8 cellular contexts compared by ENCODE assay signal in genomic region chr2:15561574-15562344, GRCh38. TPM values are rescaled to one million over a fixed set of nuclear protein-coding genes. Genes with fewer than 3 reads are reported as not detected.
DNase-seq lines count a peak whose midpoint lies in the region; ATAC-seq and TF ChIP-seq lines count a peak whose summit lies in the region.

No MANE protein-coding gene starts in this region.

- H3K4me3 ChIP-seq in fibroblast of villous mesenchyme (ENCODE audit: low read depth, low read length) (peak overlapping the region; percentile 99), vagina (peak overlapping the region; percentile 59 to 97)

- H3K27ac ChIP-seq in vagina: peak overlapping the region; percentile 48

- TF ChIP-seq CTCF in fibroblast of villous mesenchyme (IDR thresholded peaks at IDR 0.05; ENCODE audit: insufficient read depth, low read depth, low read length) (no peak), neural crest cell (conservative IDR thresholded peaks at IDR 0.05) (no peak), vagina (IDR thresholded peaks at IDR 0.05) (no peak)

- H3K27me3 ChIP-seq in vagina: no peaks in the 10 kb centered on the region

- intact Hi-C loops in vagina (cut with DNase I): no loop called here

- peaks cover 32% of the 10 kb centered on the region for H3K4me1 Mint-ChIP-seq in activated T-cell treated with anti-CD3 and anti-CD28 coated beads, Interleukin-2, amount 50 U/mL, for 4 hours (ENCODE audit: low read depth)
- peaks cover 48% of the 10 kb centered on the region for H3K4me1 Mint-ChIP-seq in neural crest cell

- H3K36me3 Mint-ChIP-seq in activated T-cell treated with anti-CD3 and anti-CD28 coated beads, Interleukin-2, amount 50 U/mL, for 4 hours (ENCODE audit: insufficient read depth): no peaks in the 10 kb centered on the region
- no peaks in the 10 kb centered on the region for H3K36me3 Mint-ChIP-seq in neural crest cell (ENCODE audit: low read depth)

- TF ChIP-seq POLR2A in vagina (IDR thresholded peaks at IDR 0.05): no peak

- peaks cover 28% of the 10 kb centered on the region for H3K4me1 ChIP-seq in vagina

- peak overlapping the region; percentile 99 for H3K27ac Mint-ChIP-seq in neural crest cell (ENCODE audit: unreplicated experiment)

- H3K9me3 Mint-ChIP-seq in activated T-cell treated with anti-CD3 and anti-CD28 coated beads, Interleukin-2, amount 50 U/mL, for 4 hours: no peaks in the 10 kb centered on the region
- no peaks in the 10 kb centered on the region for H3K9me3 Mint-ChIP-seq in neural crest cell

- H3K27me3 Mint-ChIP-seq in activated T-cell treated with anti-CD3 and anti-CD28 coated beads, Interleukin-2, amount 50 U/mL, for 4 hours (ENCODE audit: low read depth): no peaks in the 10 kb centered on the region
- no peaks in the 10 kb centered on the region for H3K27me3 Mint-ChIP-seq in neural crest cell (ENCODE audit: low read depth)

- ATAC-seq in GM18502 (IDR thresholded peaks at IDR 0.05; ENCODE audit: poor library complexity, unreplicated experiment) (peak; percentile 33), HG02938 (IDR thresholded peaks at IDR 0.05; ENCODE audit: unreplicated experiment) (peak; percentile 22)
- peak; percentile 50 to 57 for ATAC-seq in activated T-cell treated with anti-CD3 and anti-CD28 coated beads, Interleukin-2, amount 50 U/mL, for 4 hours

- no peaks in the 10 kb centered on the region for H3K9me3 ChIP-seq in vagina

- peak; percentile 35 for DNase-seq in A172 (ENCODE audit: low spot score)
- peak; percentile 45 for DNase-seq in NCI-H524 treated with DMSO at 0.1 percent for 48 hours (lab: John Stamatoyannopoulos, UW)
- DNase-seq in activated T-cell treated with anti-CD3 and anti-CD28 coated beads, Interleukin-2, amount 50 U/mL, for 4 hours: peak; percentile 19
- DNase-seq in fibroblast of villous mesenchyme (ENCODE audit: low read depth): peak; percentile 50
- DNase-seq in neural crest cell (ENCODE audit: low read depth, low spot score): peak; percentile 16
- no peak for DNase-seq in vagina (ENCODE audit: extremely low spot score in 2 of 2)

- H3K4me3 Mint-ChIP-seq in activated T-cell treated with anti-CD3 and anti-CD28 coated beads, Interleukin-2, amount 50 U/mL, for 4 hours: peak overlapping the region; percentile 99
- peak overlapping the region; percentile 99 for H3K4me3 Mint-ChIP-seq in neural crest cell

- H3K36me3 ChIP-seq in vagina: no peaks in the 10 kb centered on the region

RNA-seq across cellular contexts. Expression of gene NBAS, which starts 0.6 kb away (rescaled TPM):
- total RNA-seq in A172 (2014; rRNA removed; shearing (Covaris generic)): 39.0 and 40.2 TPM in 2 replicates
- total RNA-seq in activated T-cell treated with anti-CD3 and anti-CD28 coated beads, Interleukin-2, amount 50 U/mL, for 4 hours: 10 to 100 TPM; 28.5 to 30.4 (median 29.7) TPM
- total RNA-seq in fibroblast of villous mesenchyme (81.8 and 109 TPM in 2 replicates), neural crest cell (58.7 and 61.6 TPM in 2 replicates), vagina (29.7 TPM)

RNA-seq across cellular contexts. Expression of gene DDX1, which starts 29.9 kb away (rescaled TPM):
- total RNA-seq in A172 (2014; rRNA removed; shearing (Covaris generic)): 112 and 120 TPM in 2 replicates
- total RNA-seq in activated T-cell treated with anti-CD3 and anti-CD28 coated beads, Interleukin-2, amount 50 U/mL, for 4 hours: 100 to 1,000 TPM; 121 to 174 (median 128) TPM
- total RNA-seq in fibroblast of villous mesenchyme (87.3 and 120 TPM in 2 replicates), neural crest cell (154 and 157 TPM in 2 replicates), vagina (48.1 TPM)

Comparison
In these comparisons a context has a peak if more than half of its experiments do, and no peak if none do; other contexts are left out.
1. DNase-seq: peak in A172 (single experiment), NCI-H524 treated with DMSO at 0.1 percent for 48 hours (single experiment), activated T-cell treated with anti-CD3 and anti-CD28 coated beads, Interleukin-2, amount 50 U/mL, for 4 hours (single experiment), fibroblast of villous mesenchyme (single experiment) and neural crest cell (single experiment); none in vagina (0 of 2).
2. Peak in every context shown above with its lines, with median percentiles within 50 percentile points of each other: ATAC-seq.